ENCODE assay signal across 1 cellular context in genomic region chr20:8363970-8364733, GRCh38.
TF ChIP-seq lines count a peak whose summit lies in the region.

No MANE protein-coding gene starts in this region.

TF ChIP-seq in HepG2, 621 proteins besides CTCF, POLR2A, EP300 and RAD21 (continued from another document and continues in another):
- TF ChIP-seq RERE (CRISPR knock-in tag; IDR thresholded peaks at IDR 0.05; ENCODE audit: low read depth) (no peak), TBX2 (CRISPR knock-in tag; IDR thresholded peaks at IDR 0.05; ENCODE audit: borderline replicate concordance) (peak; percentile 90), KDM1A (CRISPR knock-in tag; IDR thresholded peaks at IDR 0.05) (0 out of 2 replicates have a peak, but pooled peaks have one; percentile 6), DR1 (CRISPR knock-in tag; IDR thresholded peaks at IDR 0.05) (no peak), HOXA3 (CRISPR knock-in tag; IDR thresholded peaks at IDR 0.05) (peak; percentile 30; the same call in 1 of the 2 replicates), MXD4 (CRISPR knock-in tag; IDR thresholded peaks at IDR 0.05) (peak; percentile 80), ARID5B (CRISPR knock-in tag; IDR thresholded peaks at IDR 0.05) (peak; percentile 99), ZMYM3 (CRISPR knock-in tag; IDR thresholded peaks at IDR 0.05) (peak; percentile 40; the same call in 1 of the 2 replicates), ETV5 (CRISPR knock-in tag; IDR thresholded peaks at IDR 0.05; ENCODE audit: borderline replicate concordance) (no peak; the same call in 1 of the 2 replicates), KDM3A (CRISPR knock-in tag; IDR thresholded peaks at IDR 0.05; ENCODE audit: low read depth) (no peak; the same call in 1 of the 2 replicates), HDAC2 (CRISPR knock-in tag; IDR thresholded peaks at IDR 0.05) (peak; percentile 90), ZSCAN20 (CRISPR knock-in tag; IDR thresholded peaks at IDR 0.05; ENCODE audit: borderline replicate concordance) (no peak), MED1 (CRISPR knock-in tag; IDR thresholded peaks at IDR 0.05) (peak; percentile 89), ZXDC (CRISPR knock-in tag; IDR thresholded peaks at IDR 0.05) (no peak), TFE3 (CRISPR knock-in tag; IDR thresholded peaks at IDR 0.05) (peak; percentile 68), PBX2 (CRISPR knock-in tag; IDR thresholded peaks at IDR 0.05) (peak; percentile 61; the same call in 1 of the 2 replicates), HMG20A (CRISPR knock-in tag; IDR thresholded peaks at IDR 0.05; ENCODE audit: borderline replicate concordance) (peak; percentile 94; the same call in 1 of the 2 replicates), TBX3 (IDR thresholded peaks at IDR 0.05; ENCODE audit: borderline replicate concordance) (peak; percentile 87), NR2F2 (IDR thresholded peaks at IDR 0.05; ENCODE audit: borderline replicate concordance, low read depth) (peak; percentile 47; the same call in 1 of the 2 replicates), YEATS4 (CRISPR knock-in tag; IDR thresholded peaks at IDR 0.05; ENCODE audit: borderline replicate concordance) (peak; percentile 49; the same call in 1 of the 2 replicates), CREM (IDR thresholded peaks at IDR 0.05) (peak; percentile 81), CREM (CRISPR knock-in tag; IDR thresholded peaks at IDR 0.05) (no peak), RBM39 (IDR thresholded peaks at IDR 0.05; ENCODE audit: low read depth, low read length, poor library complexity, severe bottlenecking) (no peak), FOSL2 (CRISPR knock-in tag; IDR thresholded peaks at IDR 0.05) (peak; percentile 41), HNRNPLL (IDR thresholded peaks at IDR 0.05; ENCODE audit: low read depth, low read length, poor library complexity, severe bottlenecking) (no peak), NR2F1 (CRISPR knock-in tag; IDR thresholded peaks at IDR 0.05) (peak; percentile 14 to 73; a peak in 2 of 4 replicates), BATF2 (CRISPR knock-in tag; IDR thresholded peaks at IDR 0.05) (no peak), RCOR2 (CRISPR knock-in tag; IDR thresholded peaks at IDR 0.05) (peak; percentile 95), PITX1 (CRISPR knock-in tag; IDR thresholded peaks at IDR 0.05) (peak; percentile 69), MXI1 (IDR thresholded peaks at IDR 0.05; ENCODE audit: borderline replicate concordance, low read depth, low read length) (0 out of 3 replicates have a peak, but pooled peaks have one; percentile 37), ZNF607 (CRISPR knock-in tag; IDR thresholded peaks at IDR 0.05; ENCODE audit: borderline replicate concordance) (peak; percentile 63; the same call in 1 of the 2 replicates), ZNF275 (CRISPR knock-in tag; IDR thresholded peaks at IDR 0.05; ENCODE audit: borderline replicate concordance) (no peak), SOX13 (IDR thresholded peaks at IDR 0.05) (no peak), SOX13 (CRISPR knock-in tag; conservative IDR thresholded peaks at IDR 0.05 in 1 of 2, IDR thresholded peaks at IDR 0.05 in 1 of 2) (peak in 1 of 2 experiments; percentile 89; a peak in 2 of 4 replicates), FOXP1 (IDR thresholded peaks at IDR 0.05) (no peak), FOXP1 (CRISPR knock-in tag; IDR thresholded peaks at IDR 0.05) (peak; percentile 81), REPIN1 (CRISPR knock-in tag; IDR thresholded peaks at IDR 0.05; ENCODE audit: borderline replicate concordance, low read depth) (0 out of 2 replicates have a peak, but pooled peaks have one; percentile 56), SNAPC5 (CRISPR knock-in tag; IDR thresholded peaks at IDR 0.05; ENCODE audit: borderline replicate concordance) (no peak), ZGPAT (CRISPR knock-in tag; IDR thresholded peaks at IDR 0.05) (peak; percentile 86)
